In the genomic region with DNA sequence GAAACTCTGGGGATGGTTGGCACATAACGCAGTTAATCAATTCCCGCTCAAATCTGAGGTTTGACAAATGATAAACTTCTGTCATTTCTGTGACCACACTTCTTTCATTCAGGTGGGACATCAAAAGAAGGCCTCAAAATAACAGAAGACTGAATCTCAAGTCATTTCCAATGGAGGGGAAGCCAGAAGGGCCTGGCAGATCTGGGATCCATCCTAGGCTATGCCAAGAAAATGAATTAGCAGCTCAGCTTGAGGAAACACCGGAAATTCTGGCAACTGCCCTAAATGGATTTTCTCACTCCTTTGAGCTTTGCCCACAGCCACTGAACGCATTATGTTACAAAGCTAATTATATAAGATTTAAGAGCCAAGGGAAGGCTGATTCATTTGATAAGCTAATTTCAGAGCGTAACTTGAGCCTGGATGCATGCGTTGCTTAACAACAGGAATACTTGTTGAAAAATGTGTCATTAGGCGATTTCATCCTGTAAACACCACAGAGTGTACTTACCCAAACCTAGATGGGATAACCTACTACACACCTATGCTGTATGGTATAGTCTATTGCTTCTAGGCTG, we compare ENCODE assay signal across 9 cellular contexts. TPM values are rescaled to one million over a fixed set of nuclear protein-coding genes. Genes with fewer than 3 reads are reported as not detected.
DNase-seq lines count a peak whose midpoint lies in the region; ATAC-seq and TF ChIP-seq lines count a peak whose summit lies in the region.
"Had no signal": no experiment of that assay in that cellular context is flagged by ENCODE, and none has a peak within 500 bp of the region (broad histone marks: within the 10 kb centered on the region; RNA-seq: fewer than 3 reads in every experiment).

No MANE protein-coding gene starts in this region.

- H3K27ac ChIP-seq in ectodermal cell (ENCODE audit: insufficient read depth, low read depth, low read length, poor library complexity, severe bottlenecking) (peak overlapping the region; percentile 46), osteoblast (ENCODE audit: low read depth, low read length) (no peak overlapping the region)

- H3K4me3 ChIP-seq in ectodermal cell (ENCODE audit: insufficient read depth, low read depth, low read length) = no peak overlapping the region
- H3K4me3 ChIP-seq in osteoblast (ENCODE audit: insufficient read depth, low read length) = no peak overlapping the region

- H3K4me3 Mint-ChIP-seq in stimulated activated memory B cell treated with anti-CD40 and anti-IgM and Interleukin-4, amounts not matched to agents 10 μg/mL and 1 μg/mL and 100 μg/mL, for 72 hours = no peak overlapping the region

- H3K4me1 Mint-ChIP-seq in stimulated activated memory B cell treated with anti-CD40 and anti-IgM and Interleukin-4, amounts not matched to agents 10 μg/mL and 1 μg/mL and 100 μg/mL, for 72 hours = peaks cover 17% of the 10 kb centered on the region

- H2AFZ ChIP-seq in osteoblast (ENCODE audit: low read length) = no peak overlapping the region

- H4K20me1 ChIP-seq in osteoblast (ENCODE audit: insufficient read depth, low read length) = no peaks in the 10 kb centered on the region

- no peak overlapping the region for H3K4me2 ChIP-seq in osteoblast (ENCODE audit: insufficient read depth, low read length)

- H3K9me3 Mint-ChIP-seq in stimulated activated memory B cell treated with anti-CD40 and anti-IgM and Interleukin-4, amounts not matched to agents 10 μg/mL and 1 μg/mL and 100 μg/mL, for 72 hours = peaks cover 5% of the 10 kb centered on the region

- 94 to 97% methylated on average over 6 to 7 of the region's 7 CpGs for WGBS in ectodermal cell, 2 experiments

- no peaks in the 10 kb centered on the region for H3K27me3 Mint-ChIP-seq in stimulated activated memory B cell treated with anti-CD40 and anti-IgM and Interleukin-4, amounts not matched to agents 10 μg/mL and 1 μg/mL and 100 μg/mL, for 72 hours

- no peaks in the 10 kb centered on the region for H3K36me3 ChIP-seq in ectodermal cell (ENCODE audit: control insufficient read depth, insufficient read depth, low read length)
- H3K36me3 ChIP-seq in osteoblast (ENCODE audit: insufficient read depth, low read length) = no peaks in the 10 kb centered on the region

- H3K4me1 ChIP-seq in ectodermal cell (ENCODE audit: control insufficient read depth, insufficient read depth, low read length) (peaks cover 14% of the 10 kb centered on the region), osteoblast (ENCODE audit: insufficient read depth, low read length) (peaks cover 3% of the 10 kb centered on the region)

- H3K27me3 ChIP-seq in ectodermal cell (ENCODE audit: control insufficient read depth, insufficient read depth, low read length, poor library complexity, severe bottlenecking) (no peaks in the 10 kb centered on the region), osteoblast (ENCODE audit: insufficient read depth, low read length) (no peaks in the 10 kb centered on the region)

- H3K79me2 ChIP-seq in osteoblast (ENCODE audit: insufficient read depth, low read length) = no peaks in the 10 kb centered on the region

- H3K36me3 Mint-ChIP-seq in stimulated activated memory B cell treated with anti-CD40 and anti-IgM and Interleukin-4, amounts not matched to agents 10 μg/mL and 1 μg/mL and 100 μg/mL, for 72 hours = peaks cover 6% of the 10 kb centered on the region

- H3K27ac Mint-ChIP-seq in stimulated activated memory B cell treated with anti-CD40 and anti-IgM and Interleukin-4, amounts not matched to agents 10 μg/mL and 1 μg/mL and 100 μg/mL, for 72 hours = no peak overlapping the region

- ATAC-seq in stimulated activated memory B cell treated with anti-CD40 and anti-IgM and Interleukin-4, amounts not matched to agents 10 μg/mL and 1 μg/mL and 100 μg/mL, for 72 hours = no peak
- ATAC-seq in HG03565 (IDR thresholded peaks at IDR 0.05; ENCODE audit: unreplicated experiment) = no peak

- no peaks in the 10 kb centered on the region for H3K9me3 ChIP-seq in ectodermal cell (ENCODE audit: control insufficient read depth, low read length)
- H3K9me3 ChIP-seq in osteoblast (ENCODE audit: low read depth, low read length) = no peaks in the 10 kb centered on the region

- DNase-seq in GM03348 (ENCODE audit: low spot score) (peak; percentile 33), NCI-H2171 (lab: John Stamatoyannopoulos, UW) (peak; percentile 44), osteoblast (ENCODE audit: insufficient read length, low spot score, missing footprints) (peak; percentile 63), HK-2 (ENCODE audit: unreplicated experiment) (no peak), kidney glomerular epithelial cell (lab: John Stamatoyannopoulos, UW) (no peak)
- DNase-seq: stimulated activated CD4-positive, alpha-beta T cell treated with anti-CD3 and anti-CD28 coated beads, Interleukin-15, amount 100 ng/mL, for 24 hours had no signal

- TF ChIP-seq CTCF in osteoblast (IDR thresholded peaks at IDR 0.05; ENCODE audit: extremely low read depth, low read depth, low read length) = no peak

RNA-seq across cellular contexts. Expression of a gene that starts 47.1 kb away (rescaled TPM):
- polyA plus RNA-seq in ectodermal cell (2013, experiment 1 of 4) = 25.6 TPM
- 32.7 TPM for polyA plus RNA-seq in ectodermal cell (2013, experiment 2 of 4)
- polyA plus RNA-seq in ectodermal cell (2013, experiment 3 of 4) = 28.5 TPM
- polyA plus RNA-seq in ectodermal cell (2013, experiment 4 of 4) = 31.3 TPM
- total RNA-seq in osteoblast = 70.6 and 77.5 TPM in 2 replicates

Comparison
In these comparisons a context has a peak if more than half of its experiments do, and no peak if none do; other contexts are left out.
1. DNase-seq: peak in GM03348 (single experiment), NCI-H2171 (single experiment) and osteoblast (single experiment); none in HK-2 (single experiment) and kidney glomerular epithelial cell (single experiment).